Comparison of ENCODE assay signal across 10 cellular contexts in genomic region chr7:117993377-117994003, GRCh38.
DNase-seq lines count a peak whose midpoint lies in the region; ATAC-seq, FAIRE-seq and TF ChIP-seq lines count a peak whose summit lies in the region.
"Had no signal": no experiment of that assay in that cellular context is flagged by ENCODE, and none has a peak within 500 bp of the region (broad histone marks: within the 10 kb centered on the region; RNA-seq: fewer than 3 reads in every experiment).

No MANE protein-coding gene starts in this region.

- TF ChIP-seq CTCF in CD14-positive monocyte (IDR thresholded peaks at IDR 0.05) (peak; percentile 24), astrocyte (IDR thresholded peaks at IDR 0.05; ENCODE audit: insufficient read depth, low read depth, low read length) (peak; percentile 57), HepG2 (CRISPR knock-in tag; IDR thresholded peaks at IDR 0.05) (0 out of 2 replicates have a peak, but pooled peaks have one; percentile 28)

- TF ChIP-seq RAD21 in HepG2 (CRISPR knock-in tag; IDR thresholded peaks at IDR 0.05): no peak

- H3K9me3 ChIP-seq in astrocyte (ENCODE audit: insufficient read depth, low read depth, low read length): no peaks in the 10 kb centered on the region
- H3K9me3 ChIP-seq in HepG2 (ENCODE audit: low read length): no peaks in the 10 kb centered on the region

- peaks cover 6% of the 10 kb centered on the region for H3K4me1 ChIP-seq in astrocyte (ENCODE audit: insufficient read depth, low read length)
- H3K4me1 ChIP-seq in HepG2 (ENCODE audit: insufficient read depth, low read length): no peaks in the 10 kb centered on the region

- FAIRE-seq in astrocyte (lab: Jason Lieb, UNC) (no peak), HepG2 (lab: Jason Lieb, UNC) (no peak)

- no peaks in the 10 kb centered on the region for H3K36me3 ChIP-seq in astrocyte (ENCODE audit: insufficient read depth, low read length)
- H3K36me3 ChIP-seq in HepG2 (replicated peaks in 1 of 2; ENCODE audit: control insufficient read depth in 1 of 2, insufficient read depth in 2 of 2, low read length in 2 of 2): no peaks in the 10 kb centered on the region

- H3K4me3 Mint-ChIP-seq in CD14-positive monocyte: no peak overlapping the region
- no peak overlapping the region for H3K4me3 Mint-ChIP-seq in astrocyte (ENCODE audit: unreplicated experiment)
- H3K4me3 Mint-ChIP-seq: naive B cell; T-helper 1 cell treated with Interleukin-12 subunit alpha and Interleukin-12 subunit beta and Interleukin-4 antibody, amounts not matched to agents 30 μg/mL and 1 μg/mL, for 36 hours had no signal

- no peak overlapping the region for H3K4me3 ChIP-seq in astrocyte (ENCODE audit: insufficient read depth, low read depth, low read length)
- H3K4me3 ChIP-seq in HepG2 (replicated peaks in 1 of 3; ENCODE audit: insufficient read depth in 1 of 3, low read depth in 2 of 3, low read length in 3 of 3): no peak overlapping the region

- no peaks in the 10 kb centered on the region for H3K4me1 Mint-ChIP-seq in CD14-positive monocyte
- peaks cover 20% of the 10 kb centered on the region for H3K4me1 Mint-ChIP-seq in astrocyte (ENCODE audit: low read depth, unreplicated experiment)
- H3K4me1 Mint-ChIP-seq: naive B cell had no signal

- BruUV-seq in HepG2 (replicated peaks; lab: Mats Ljungman, UMichigan): no TSS peak

- TF ChIP-seq POLR2A in HepG2 (IDR thresholded peaks at IDR 0.05; ENCODE audit: insufficient read depth in 1 of 2, low read depth in 2 of 2, low read length in 2 of 2): no peak

- H4K20me1 ChIP-seq in astrocyte (ENCODE audit: insufficient read depth, low read length): no peaks in the 10 kb centered on the region
- no peaks in the 10 kb centered on the region for H4K20me1 ChIP-seq in HepG2 (ENCODE audit: insufficient read depth, low read length)

- ATAC-seq in GM18511 (IDR thresholded peaks at IDR 0.05; ENCODE audit: unreplicated experiment) (peak; percentile 97), HG02798 (IDR thresholded peaks at IDR 0.05; ENCODE audit: poor library complexity, unreplicated experiment) (peak; percentile 95), HepG2 (peak; percentile 92)

- H3K27me3 ChIP-seq in astrocyte (ENCODE audit: insufficient read depth, low read length) (no peaks in the 10 kb centered on the region), HepG2 (ENCODE audit: control insufficient read depth in 1 of 2, insufficient read depth in 2 of 2, low read length in 2 of 2) (no peaks in the 10 kb centered on the region)

- H3K36me3 Mint-ChIP-seq in CD14-positive monocyte (no peaks in the 10 kb centered on the region), astrocyte (ENCODE audit: low read depth, unreplicated experiment) (no peaks in the 10 kb centered on the region)
- H3K36me3 Mint-ChIP-seq: naive B cell had no signal

- H2AFZ ChIP-seq in astrocyte (ENCODE audit: low read depth, low read length): no peak overlapping the region
- H2AFZ ChIP-seq in HepG2 (ENCODE audit: low read length): no peak overlapping the region

- H3K9ac ChIP-seq in astrocyte (ENCODE audit: low read length): no peak overlapping the region
- no peak overlapping the region for H3K9ac ChIP-seq in HepG2 (ENCODE audit: insufficient read depth, low read depth, low read length)

- no peak overlapping the region for H3K27ac Mint-ChIP-seq in CD14-positive monocyte
- no peak overlapping the region for H3K27ac Mint-ChIP-seq in astrocyte (ENCODE audit: unreplicated experiment)
- H3K27ac Mint-ChIP-seq: naive B cell; T-helper 1 cell treated with Interleukin-12 subunit alpha and Interleukin-12 subunit beta and Interleukin-4 antibody, amounts not matched to agents 30 μg/mL and 1 μg/mL, for 36 hours had no signal

- CTCF ChIA-PET in HepG2 (lab: Yijun Ruan, JAX; ENCODE audit: low intra/inter-chr PET ratio, low total read pairs): no interaction called here

- intact Hi-C loops in CD14-positive monocyte (cut with micrococcal nuclease) (no loop called here), HepG2 (cut with micrococcal nuclease; ENCODE audit: unreplicated experiment) (no loop called here)

- TF ChIP-seq EP300 in HepG2 (IDR thresholded peaks at IDR 0.05; ENCODE audit: low read depth in 2 of 2, low read length in 2 of 2): no peak
- TF ChIP-seq EP300 in HepG2 (CRISPR knock-in tag; IDR thresholded peaks at IDR 0.05; ENCODE audit: borderline replicate concordance): no peak

- H3K4me2 ChIP-seq in astrocyte (ENCODE audit: low read length) (no peak overlapping the region), HepG2 (ENCODE audit: low read depth, low read length) (no peak overlapping the region)

- no peaks in the 10 kb centered on the region for H3K79me2 ChIP-seq in astrocyte (ENCODE audit: insufficient read depth, low read length)
- no peaks in the 10 kb centered on the region for H3K79me2 ChIP-seq in HepG2 (ENCODE audit: insufficient read depth, low read length)

- POLR2A ChIA-PET in HepG2 (lab: Yijun Ruan, JAX): no interaction called here

- H3K9me3 Mint-ChIP-seq in CD14-positive monocyte (peaks cover 0 to 10% (median 3%) of the 10 kb centered on the region in 7 donors), astrocyte (ENCODE audit: unreplicated experiment) (peaks cover 2% of the 10 kb centered on the region)
- H3K9me3 Mint-ChIP-seq: T-helper 1 cell treated with Interleukin-12 subunit alpha and Interleukin-12 subunit beta and Interleukin-4 antibody, amounts not matched to agents 30 μg/mL and 1 μg/mL, for 36 hours had no signal

- no peak for DNase-seq in CD14-positive monocyte (ENCODE audit: low spot score)
- DNase-seq in NCI-H1092 treated with DMSO at 0.1 percent for 48 hours (lab: John Stamatoyannopoulos, UW): peak; percentile 31
- peak; percentile 11 for DNase-seq in astrocyte (ENCODE audit: low read depth)
- DNase-seq in HepG2 (ENCODE audit: low spot score): peak; percentile 18
- DNase-seq in activated CD4-positive, CD25-positive, alpha-beta regulatory T cell (lab: John Stamatoyannopoulos, UW): no peak
- no peak for DNase-seq in NCI-H2107 treated with DMSO at 0.1 percent for 48 hours (lab: John Stamatoyannopoulos, UW; ENCODE audit: unreplicated experiment)
- DNase-seq: naive B cell had no signal

- no peak overlapping the region for H3K27ac ChIP-seq in astrocyte (ENCODE audit: low read depth, low read length)
- H3K27ac ChIP-seq in HepG2 (ENCODE audit: extremely low read length, insufficient read depth, low read length): no peak overlapping the region

- in situ Hi-C loops in HepG2 (cut with HindIII; ENCODE audit: extremely low pct_ligation_motif_present, low pct_unique_long_range_greater_than_20kb): no loop called here

- H3K27me3 Mint-ChIP-seq in CD14-positive monocyte (ENCODE audit: low read depth in 3 of 3) (peaks cover 0 to 1% (median 0%) of the 10 kb centered on the region in 3 donors), astrocyte (ENCODE audit: low read depth, unreplicated experiment) (no peaks in the 10 kb centered on the region)
- H3K27me3 Mint-ChIP-seq: naive B cell had no signal

TF ChIP-seq in HepG2, 621 proteins besides CTCF, POLR2A, EP300 and RAD21 (continues in another document):
- TF ChIP-seq ZNF383 (CRISPR knock-in tag; IDR thresholded peaks at IDR 0.05; ENCODE audit: borderline replicate concordance) (no peak), ZNF800 (CRISPR knock-in tag; IDR thresholded peaks at IDR 0.05) (no peak), ZNF749 (CRISPR knock-in tag; IDR thresholded peaks at IDR 0.05; ENCODE audit: borderline replicate concordance) (no peak), ZNF567 (CRISPR knock-in tag; IDR thresholded peaks at IDR 0.05; ENCODE audit: borderline replicate concordance) (no peak), TP53 (CRISPR knock-in tag; conservative IDR thresholded peaks at IDR 0.05) (no peak), ZNF432 (CRISPR knock-in tag; IDR thresholded peaks at IDR 0.05; ENCODE audit: borderline replicate concordance) (no peak), ZNF598 (CRISPR knock-in tag; IDR thresholded peaks at IDR 0.05; ENCODE audit: borderline replicate concordance) (no peak), ZNF546 (CRISPR knock-in tag; conservative IDR thresholded peaks at IDR 0.05) (no peak), FOXP4 (CRISPR knock-in tag; IDR thresholded peaks at IDR 0.05) (no peak)

Comparison
In these comparisons a context has a peak if more than half of its experiments do, and no peak if none do; other contexts are left out.
1. DNase-seq: peak in NCI-H1092 treated with DMSO at 0.1 percent for 48 hours (single experiment), astrocyte (single experiment) and HepG2 (single experiment); none in CD14-positive monocyte (single experiment), activated CD4-positive, CD25-positive, alpha-beta regulatory T cell (0 of 4) and NCI-H2107 treated with DMSO at 0.1 percent for 48 hours (single experiment).
2. Peak in every context shown above with its lines, with median percentiles within 50 percentile points of each other: CTCF ChIP-seq and ATAC-seq.